Comparison of ENCODE assay signal across 15 cellular contexts in genomic region chr3:32500225-32500624, GRCh38. TPM values are rescaled to one million over a fixed set of nuclear protein-coding genes. Genes with fewer than 3 reads are reported as not detected.
DNase-seq lines count a peak whose midpoint lies in the region; ATAC-seq and TF ChIP-seq lines count a peak whose summit lies in the region.
"Had no signal": no experiment of that assay in that cellular context is flagged by ENCODE, and none has a peak within 500 bp of the region (broad histone marks: within the 10 kb centered on the region; RNA-seq: fewer than 3 reads in every experiment).

No MANE protein-coding gene starts in this region.

- no peak for ATAC-seq in activated T-cell treated with anti-CD3 and anti-CD28 coated beads, Interleukin-2, amount 50 U/mL, for 72 hours (replicated peaks in 1 of 2)
- ATAC-seq in T-helper 17 cell (no peak), HG03457 (IDR thresholded peaks at IDR 0.05; ENCODE audit: unreplicated experiment) (no peak)
- no peak for ATAC-seq in stimulated activated memory B cell treated with anti-CD40 and anti-IgM and Interleukin-4, amounts not matched to agents 10 μg/mL and 1 μg/mL and 100 μg/mL, for 72 hours
- ATAC-seq: gastrocnemius medialis had no signal

- TF ChIP-seq CTCF in glutamatergic neuron (IDR thresholded peaks at IDR 0.05; ENCODE audit: partially characterized antibody, unreplicated experiment) (no peak), WERI-Rb-1 (IDR thresholded peaks at IDR 0.05; ENCODE audit: low read depth, low read length) (no peak)

- no peaks in the 10 kb centered on the region for H3K27me3 ChIP-seq in WERI-Rb-1 (ENCODE audit: insufficient read depth, low read depth, severe bottlenecking)
- H3K27me3 ChIP-seq: dorsolateral prefrontal cortex, gastrocnemius medialis, vagina had no signal

- DNase-seq in activated T-cell treated with anti-CD3 and anti-CD28 coated beads, Interleukin-2, amount 50 U/mL, for 72 hours: no peak
- no peak for DNase-seq in activated T-cell treated with anti-CD3 and anti-CD28 coated beads, Interleukin-2, amount 50 U/mL, for 1 hour
- DNase-seq in T-helper 17 cell (no peak), glutamatergic neuron (no peak), WERI-Rb-1 (no peak), NCI-H524 treated with DMSO at 0.1 percent for 48 hours (lab: John Stamatoyannopoulos, UW) (no peak)
- DNase-seq: activated CD4-positive, alpha-beta T cell treated with anti-CD3 and anti-CD28 coated beads, Interleukin-2, amount 50 U/mL, for 1 hour; dorsolateral prefrontal cortex; EL; gastrocnemius medialis; NCI-H146 had no signal

- peaks cover 3% of the 10 kb centered on the region; the same call in 1 of the 2 replicates for H3K36me3 ChIP-seq in WERI-Rb-1
- H3K36me3 ChIP-seq: gastrocnemius medialis, HAP-1, vagina had no signal

- no peaks in the 10 kb centered on the region for H3K27me3 Mint-ChIP-seq in activated T-cell treated with anti-CD3 and anti-CD28 coated beads, Interleukin-2, amount 50 U/mL, for 72 hours (ENCODE audit: low read depth)
- H3K27me3 Mint-ChIP-seq in T-helper 17 cell: no peaks in the 10 kb centered on the region
- H3K27me3 Mint-ChIP-seq in glutamatergic neuron (ENCODE audit: unreplicated experiment): peaks cover 3% of the 10 kb centered on the region
- no peaks in the 10 kb centered on the region for H3K27me3 Mint-ChIP-seq in stimulated activated memory B cell treated with anti-CD40 and anti-IgM and Interleukin-4, amounts not matched to agents 10 μg/mL and 1 μg/mL and 100 μg/mL, for 72 hours

- H3K4me3 Mint-ChIP-seq in activated T-cell treated with anti-CD3 and anti-CD28 coated beads, Interleukin-2, amount 50 U/mL, for 72 hours: peak overlapping the region; percentile 2 to 96
- H3K4me3 Mint-ChIP-seq in T-helper 17 cell: peak overlapping the region; percentile 99
- H3K4me3 Mint-ChIP-seq in glutamatergic neuron (ENCODE audit: unreplicated experiment): peak overlapping the region; percentile 1
- peak overlapping the region; percentile 95 for H3K4me3 Mint-ChIP-seq in stimulated activated memory B cell treated with anti-CD40 and anti-IgM and Interleukin-4, amounts not matched to agents 10 μg/mL and 1 μg/mL and 100 μg/mL, for 72 hours

- H3K9me3 Mint-ChIP-seq in activated T-cell treated with anti-CD3 and anti-CD28 coated beads, Interleukin-2, amount 50 U/mL, for 72 hours: no peaks in the 10 kb centered on the region
- H3K9me3 Mint-ChIP-seq in glutamatergic neuron (ENCODE audit: unreplicated experiment): peaks cover 3% of the 10 kb centered on the region
- H3K9me3 Mint-ChIP-seq in stimulated activated memory B cell treated with anti-CD40 and anti-IgM and Interleukin-4, amounts not matched to agents 10 μg/mL and 1 μg/mL and 100 μg/mL, for 72 hours: no peaks in the 10 kb centered on the region

- no peaks in the 10 kb centered on the region for H3K9me3 ChIP-seq in T-helper 17 cell (ENCODE audit: control insufficient read depth, low read length, poor library complexity, severe bottlenecking)
- H3K9me3 ChIP-seq in WERI-Rb-1 (ENCODE audit: severe bottlenecking): no peaks in the 10 kb centered on the region
- H3K9me3 ChIP-seq: gastrocnemius medialis, HAP-1, vagina had no signal

- H3K4me3 ChIP-seq in WERI-Rb-1 (ENCODE audit: low read depth, low read length): no peak overlapping the region
- H3K4me3 ChIP-seq: gastrocnemius medialis had no signal

- no peak overlapping the region for H3K27ac ChIP-seq in WERI-Rb-1
- H3K27ac ChIP-seq: gastrocnemius medialis, vagina had no signal

- peaks cover 7 to 8% of the 10 kb centered on the region in 2 donors for H3K36me3 Mint-ChIP-seq in activated T-cell treated with anti-CD3 and anti-CD28 coated beads, Interleukin-2, amount 50 U/mL, for 72 hours (ENCODE audit: insufficient read depth in 2 of 2)
- H3K36me3 Mint-ChIP-seq in T-helper 17 cell (ENCODE audit: low read depth): peaks cover 10% of the 10 kb centered on the region
- peaks cover 4% of the 10 kb centered on the region for H3K36me3 Mint-ChIP-seq in glutamatergic neuron (ENCODE audit: unreplicated experiment)
- peaks cover 41% of the 10 kb centered on the region for H3K36me3 Mint-ChIP-seq in stimulated activated memory B cell treated with anti-CD40 and anti-IgM and Interleukin-4, amounts not matched to agents 10 μg/mL and 1 μg/mL and 100 μg/mL, for 72 hours

- H3K4me1 Mint-ChIP-seq in activated T-cell treated with anti-CD3 and anti-CD28 coated beads, Interleukin-2, amount 50 U/mL, for 72 hours (ENCODE audit: low read depth): peaks cover 59% of the 10 kb centered on the region
- peaks cover 45% of the 10 kb centered on the region for H3K4me1 Mint-ChIP-seq in T-helper 17 cell
- H3K4me1 Mint-ChIP-seq in glutamatergic neuron (ENCODE audit: low read depth, unreplicated experiment): peaks cover 9% of the 10 kb centered on the region
- H3K4me1 Mint-ChIP-seq in stimulated activated memory B cell treated with anti-CD40 and anti-IgM and Interleukin-4, amounts not matched to agents 10 μg/mL and 1 μg/mL and 100 μg/mL, for 72 hours: peaks cover 57% of the 10 kb centered on the region

- H3K27ac Mint-ChIP-seq in activated T-cell treated with anti-CD3 and anti-CD28 coated beads, Interleukin-2, amount 50 U/mL, for 72 hours: peak overlapping the region; percentile 91
- peak overlapping the region; percentile 99 for H3K27ac Mint-ChIP-seq in T-helper 17 cell
- H3K27ac Mint-ChIP-seq in glutamatergic neuron (ENCODE audit: unreplicated experiment): no peak overlapping the region
- H3K27ac Mint-ChIP-seq in stimulated activated memory B cell treated with anti-CD40 and anti-IgM and Interleukin-4, amounts not matched to agents 10 μg/mL and 1 μg/mL and 100 μg/mL, for 72 hours: peak overlapping the region; percentile 83

RNA-seq across cellular contexts. Expression of gene CMTM6, which starts 2.4 kb away (rescaled TPM):
- 10 to 100 TPM; 56.6 to 69.6 TPM for total RNA-seq in activated T-cell treated with anti-CD3 and anti-CD28 coated beads, Interleukin-2, amount 50 U/mL, for 72 hours
- 10 to 100 TPM; 97.2 to 99.3 TPM for total RNA-seq in T-helper 17 cell
- 17.5 TPM for total RNA-seq in glutamatergic neuron (ENCODE audit: unreplicated experiment)

Comparison
In these comparisons a context has a peak if more than half of its experiments do, and no peak if none do; other contexts are left out.
1. H3K4me3 Mint-ChIP-seq: peak in every context shown above with its lines; median percentile 99 in T-helper 17 cell; 95 in stimulated activated memory B cell treated with anti-CD40 and anti-IgM and Interleukin-4, amounts not matched to agents 10 μg/mL and 1 μg/mL and 100 μg/mL, for 72 hours; 49 in activated T-cell treated with anti-CD3 and anti-CD28 coated beads, Interleukin-2, amount 50 U/mL, for 72 hours; 1 in glutamatergic neuron.